In the genomic region with DNA sequence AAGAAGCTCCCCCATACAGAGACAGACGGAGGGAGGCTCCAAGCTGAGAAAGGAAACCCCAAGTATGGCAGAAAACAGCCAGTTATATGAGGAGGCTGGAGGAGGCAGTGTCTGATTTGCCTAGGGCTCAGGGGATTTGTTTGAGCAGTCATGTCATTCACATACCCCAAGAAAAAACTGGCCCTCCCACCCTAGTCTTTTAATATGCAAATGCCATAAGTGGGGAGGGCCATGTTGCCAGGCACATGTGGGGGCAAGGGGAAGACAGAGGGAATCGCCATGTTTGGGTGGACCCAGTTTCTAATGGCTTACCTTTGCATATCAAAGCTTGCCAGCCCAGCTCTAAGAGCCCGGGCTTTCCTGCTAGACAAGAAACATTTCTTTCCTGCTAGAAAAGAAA, we compare ENCODE assay signal across 22 cellular contexts.
DNase-seq lines count a peak whose midpoint lies in the region; ATAC-seq and TF ChIP-seq lines count a peak whose summit lies in the region.
"Had no signal": no experiment of that assay in that cellular context is flagged by ENCODE, and none has a peak within 500 bp of the region (broad histone marks: within the 10 kb centered on the region; RNA-seq: fewer than 3 reads in every experiment).

No MANE protein-coding gene starts in this region.

- H3K9me3 Mint-ChIP-seq in GM23338 = no peaks in the 10 kb centered on the region; the same call in 2 of the 3 replicates
- no peaks in the 10 kb centered on the region for H3K9me3 Mint-ChIP-seq in endodermal cell
- no peaks in the 10 kb centered on the region for H3K9me3 Mint-ChIP-seq in activated CD4-positive, alpha-beta T cell treated with anti-CD3 and anti-CD28 coated beads, Interleukin-2, amount 10 ng/mL, durations not matched to agents 24 days and 14 days
- H3K9me3 Mint-ChIP-seq: CD8-positive, alpha-beta memory T cell; IgD-negative memory B cell had no signal

- H3K9ac ChIP-seq in endodermal cell (ENCODE audit: extremely low read depth, low read length, poor library complexity, severe bottlenecking) = no peak overlapping the region

- H3K36me3 ChIP-seq in GM23338 (ENCODE audit: insufficient read depth) = no peaks in the 10 kb centered on the region
- no peaks in the 10 kb centered on the region for H3K36me3 ChIP-seq in endodermal cell (ENCODE audit: control insufficient read depth, insufficient read depth, low read length)
- H3K36me3 ChIP-seq: SJCRH30 had no signal

- H3K27ac ChIP-seq in GM23338 (ENCODE audit: low read depth) (peak overlapping the region; percentile 65), endodermal cell (ENCODE audit: low read depth, low read length) (no peak overlapping the region)
- H3K27ac ChIP-seq: C4-2B, SJCRH30 had no signal

- peaks cover 39% of the 10 kb centered on the region for H3K4me1 Mint-ChIP-seq in GM23338
- peaks cover 44% of the 10 kb centered on the region for H3K4me1 Mint-ChIP-seq in endodermal cell
- H3K4me1 Mint-ChIP-seq in activated CD4-positive, alpha-beta T cell treated with anti-CD3 and anti-CD28 coated beads, Interleukin-2, amount 10 ng/mL, durations not matched to agents 24 days and 14 days = no peaks in the 10 kb centered on the region
- H3K4me1 Mint-ChIP-seq: IgD-negative memory B cell had no signal

- H3F3A ChIP-seq in GM23338 (replicated peaks; ENCODE audit: low read depth) = no peaks in the 10 kb centered on the region

- peaks cover 44% of the 10 kb centered on the region for H3K4me1 ChIP-seq in GM23338 (ENCODE audit: insufficient read depth)
- H3K4me1 ChIP-seq in endodermal cell (ENCODE audit: control insufficient read depth, insufficient read depth, low read length) = peaks cover 15% of the 10 kb centered on the region
- H3K4me1 ChIP-seq: SJCRH30 had no signal

- intact Hi-C loops in activated CD4-positive, alpha-beta T cell treated with anti-CD3 and anti-CD28 coated beads, Interleukin-2, amount 10 ng/mL, durations not matched to agents 24 days and 14 days (cut with micrococcal nuclease) = no loop called here

- H3K9me2 ChIP-seq in GM23338 (ENCODE audit: insufficient read depth) = no peaks in the 10 kb centered on the region

- H3K9me3 ChIP-seq in endodermal cell (ENCODE audit: control insufficient read depth, low read length) = no peaks in the 10 kb centered on the region
- H3K9me3 ChIP-seq: SJCRH30 had no signal

- peak overlapping the region; percentile 50; the same call in 1 of the 2 replicates for H3K4me2 ChIP-seq in GM23338

- H3K36me3 Mint-ChIP-seq in GM23338 (ENCODE audit: low read depth) = peaks cover 11% of the 10 kb centered on the region
- no peaks in the 10 kb centered on the region for H3K36me3 Mint-ChIP-seq in endodermal cell (ENCODE audit: low read depth)
- no peaks in the 10 kb centered on the region for H3K36me3 Mint-ChIP-seq in activated CD4-positive, alpha-beta T cell treated with anti-CD3 and anti-CD28 coated beads, Interleukin-2, amount 10 ng/mL, durations not matched to agents 24 days and 14 days (ENCODE audit: low read depth)
- H3K36me3 Mint-ChIP-seq: CD8-positive, alpha-beta memory T cell; IgD-negative memory B cell had no signal

- WGBS in endodermal cell (ENCODE audit: insufficient coverage in 1 of 2, insufficient read length in 1 of 2), 2 experiments = 29% methylated on average over 3 of the region's 3 CpGs; no CpG with 5 or more reads in 1 of the 2 experiments

- H2AFZ ChIP-seq in GM23338 = no peak overlapping the region

- ATAC-seq in GM23338 = peak; percentile 85
- ATAC-seq in GM18517 (IDR thresholded peaks at IDR 0.05; ENCODE audit: unreplicated experiment) = no peak
- ATAC-seq in HG03159 (IDR thresholded peaks at IDR 0.05; ENCODE audit: unreplicated experiment) = no peak
- ATAC-seq in GM21360 (IDR thresholded peaks at IDR 0.05; ENCODE audit: unreplicated experiment) = no peak

- H3K79me2 ChIP-seq in GM23338 (replicated peaks; ENCODE audit: insufficient read depth) = no peaks in the 10 kb centered on the region

- TF ChIP-seq CTCF in GM23338 (conservative IDR thresholded peaks at IDR 0.05; ENCODE audit: low read depth in 2 of 2) = peak in 1 of 2 experiments; percentile 30; a peak in 1 of 4 replicates
- TF ChIP-seq CTCF in endodermal cell (conservative IDR thresholded peaks at IDR 0.05) = no peak

- no peak overlapping the region; the same call in 2 of the 3 replicates for H3K4me3 Mint-ChIP-seq in GM23338
- H3K4me3 Mint-ChIP-seq in endodermal cell = no peak overlapping the region
- H3K4me3 Mint-ChIP-seq in activated CD4-positive, alpha-beta T cell treated with anti-CD3 and anti-CD28 coated beads, Interleukin-2, amount 10 ng/mL, durations not matched to agents 24 days and 14 days = no peak overlapping the region
- H3K4me3 Mint-ChIP-seq: CD8-positive, alpha-beta memory T cell; HFFc6; IgD-negative memory B cell had no signal

- no peaks in the 10 kb centered on the region for H3K27me3 ChIP-seq in GM23338 (ENCODE audit: insufficient read depth)
- no peaks in the 10 kb centered on the region for H3K27me3 ChIP-seq in endodermal cell (ENCODE audit: control insufficient read depth, insufficient read depth, low read length, poor library complexity, severe bottlenecking)
- H3K27me3 ChIP-seq: SJCRH30 had no signal

- H4K20me1 ChIP-seq in GM23338 (replicated peaks; ENCODE audit: insufficient read depth) = no peaks in the 10 kb centered on the region

- H3K27me3 Mint-ChIP-seq in GM23338 (ENCODE audit: insufficient read depth, low read depth, poor library complexity) (peaks cover 5% of the 10 kb centered on the region), endodermal cell (ENCODE audit: insufficient read depth) (peaks cover 12% of the 10 kb centered on the region)
- no peaks in the 10 kb centered on the region for H3K27me3 Mint-ChIP-seq in activated CD4-positive, alpha-beta T cell treated with anti-CD3 and anti-CD28 coated beads, Interleukin-2, amount 10 ng/mL, durations not matched to agents 24 days and 14 days
- H3K27me3 Mint-ChIP-seq: CD8-positive, alpha-beta memory T cell; IgD-negative memory B cell had no signal

- H3K27ac Mint-ChIP-seq in GM23338 = peak overlapping the region; percentile 71; the same call in 1 of the 2 replicates
- H3K27ac Mint-ChIP-seq in endodermal cell = peak overlapping the region; percentile 23
- H3K27ac Mint-ChIP-seq in activated CD4-positive, alpha-beta T cell treated with anti-CD3 and anti-CD28 coated beads, Interleukin-2, amount 10 ng/mL, durations not matched to agents 24 days and 14 days = no peak overlapping the region
- H3K27ac Mint-ChIP-seq: CD8-positive, alpha-beta memory T cell; HFFc6; IgD-negative memory B cell had no signal

- H3K4me3 ChIP-seq in GM23338 (no peak overlapping the region), endodermal cell (ENCODE audit: low read length) (no peak overlapping the region)
- H3K4me3 ChIP-seq: SJCRH30 had no signal

- DNase-seq in GM23338 (ENCODE audit: low spot score) (peak; percentile 84), NCI-H748 (lab: John Stamatoyannopoulos, UW; ENCODE audit: unreplicated experiment) (peak; percentile 86), endodermal cell (peak; percentile 86), iPS-NIHi7 (ENCODE audit: extremely low spot score) (peak; percentile 37)
- no peak for DNase-seq in activated CD4-positive, alpha-beta T cell treated with anti-CD3 and anti-CD28 coated beads, Interleukin-2, amount 10 ng/mL, durations not matched to agents 24 days and 14 days
- DNase-seq: Calu3; CD8-positive, alpha-beta memory T cell; DMS153; GDM1; H7; HFFc6; Karpas-422; MV-4-11; NCI-H1417 treated with DMSO at 0.1 percent for 48 hours; NCI-H187 treated with DMSO at 0.1 percent for 48 hours; OCI-M1; SJCRH30 had no signal

TF ChIP-seq in GM23338, 12 proteins besides CTCF, POLR2A, EP300 and RAD21 (continues in another document):
- TF ChIP-seq EZH2 (IDR thresholded peaks at IDR 0.05; ENCODE audit: low read depth, unreplicated experiment) = no peak
- TF ChIP-seq CREB1 (CRISPR knock-in tag; IDR thresholded peaks at IDR 0.05; ENCODE audit: low read depth) = peak; percentile 45; the same call in 1 of the 2 replicates
- peak; percentile 90; the same call in 1 of the 2 replicates for TF ChIP-seq ZNF114 (CRISPR knock-in tag; IDR thresholded peaks at IDR 0.05)
- no peak for TF ChIP-seq JUNB (IDR thresholded peaks at IDR 0.05; ENCODE audit: unreplicated experiment)
- no peak for TF ChIP-seq ZNF331 (CRISPR knock-in tag; IDR thresholded peaks at IDR 0.05; ENCODE audit: low read depth)
- peak; percentile 38; the same call in 1 of the 2 replicates for TF ChIP-seq POLR2AphosphoS5 (IDR thresholded peaks at IDR 0.05; ENCODE audit: low read depth)
